Comparison of ENCODE assay signal across 9 cellular contexts in genomic region chr16:27320261-27321012, GRCh38. TPM values are rescaled to one million over a fixed set of nuclear protein-coding genes. Genes with fewer than 3 reads are reported as not detected.
DNase-seq lines count a peak whose midpoint lies in the region; ATAC-seq and TF ChIP-seq lines count a peak whose summit lies in the region.
"Had no signal": no experiment of that assay in that cellular context is flagged by ENCODE, and none has a peak within 500 bp of the region (broad histone marks: within the 10 kb centered on the region; RNA-seq: fewer than 3 reads in every experiment).

No MANE protein-coding gene starts in this region.

- BruUV-seq in PC-3 (replicated peaks; lab: Mats Ljungman, UMichigan) = no TSS peak

- no peak for ATAC-seq in PC-3
- no peak for ATAC-seq in central memory CD8-positive, alpha-beta T cell (replicated peaks; ENCODE audit: extremely low read depth, poor library complexity, severe bottlenecking)
- no peak for ATAC-seq in HG03025 (IDR thresholded peaks at IDR 0.05; ENCODE audit: low FRiP score, unreplicated experiment)
- no peak for ATAC-seq in HG03457 (IDR thresholded peaks at IDR 0.05; ENCODE audit: unreplicated experiment)

- intact Hi-C loops in CD14-positive monocyte (cut with micrococcal nuclease) (loop anchor here in 1 of 2 donors (10.0 kb wide), 1 partner anchor 84 kb away; the partner anchor contains the start of gene IL21R), PC-3 (cut with micrococcal nuclease) (no loop called here)

- peaks cover 0 to 1% (median 0%) of the 10 kb centered on the region in 3 donors for H3K27me3 Mint-ChIP-seq in CD14-positive monocyte (ENCODE audit: low read depth in 3 of 3)
- no peaks in the 10 kb centered on the region for H3K27me3 Mint-ChIP-seq in central memory CD8-positive, alpha-beta T cell

- H3K27ac Mint-ChIP-seq in CD14-positive monocyte = peak overlapping the region in 5 of 7 donors; percentile 74 to 87 (median 79)
- peak overlapping the region; percentile 96 for H3K27ac Mint-ChIP-seq in central memory CD8-positive, alpha-beta T cell (ENCODE audit: low read depth)

- H3K4me3 ChIP-seq in PC-3 (ENCODE audit: low read length) (no peak overlapping the region), neutrophil (ENCODE audit: low read depth in 1 of 2, low read length in 1 of 2) (no peak overlapping the region)

- H3K9me3 ChIP-seq in PC-3 (ENCODE audit: low read length) (no peaks in the 10 kb centered on the region), neutrophil (no peaks in the 10 kb centered on the region)

- peaks cover 95% of the 10 kb centered on the region for H3K4me1 Mint-ChIP-seq in CD14-positive monocyte
- peaks cover 91% of the 10 kb centered on the region for H3K4me1 Mint-ChIP-seq in central memory CD8-positive, alpha-beta T cell

- peaks cover 95% of the 10 kb centered on the region for H3K79me2 ChIP-seq in PC-3 (ENCODE audit: low read length)

- H3K36me3 ChIP-seq in PC-3 (ENCODE audit: low read depth, low read length) = no peaks in the 10 kb centered on the region
- H3K36me3 ChIP-seq in neutrophil = peaks cover 30% of the 10 kb centered on the region

- no peak overlapping the region for H2AFZ ChIP-seq in PC-3 (ENCODE audit: low read length)

- H3K9me2 ChIP-seq in PC-3 (replicated peaks; ENCODE audit: low read length) = no peaks in the 10 kb centered on the region

- TF ChIP-seq CTCF in CD14-positive monocyte (IDR thresholded peaks at IDR 0.05) = no peak
- TF ChIP-seq CTCF in PC-3 (conservative IDR thresholded peaks at IDR 0.05; ENCODE audit: low read depth, low read length) = no peak
- no peak for TF ChIP-seq CTCF in neutrophil (IDR thresholded peaks at IDR 0.05)

- CTCF ChIA-PET in PC-3 (lab: Charles Lee) = no interaction called here

- H3K36me3 Mint-ChIP-seq in CD14-positive monocyte = peaks cover 24 to 36% of the 10 kb centered on the region in 2 donors
- H3K36me3 Mint-ChIP-seq in central memory CD8-positive, alpha-beta T cell (ENCODE audit: insufficient read depth) = peaks cover 6% of the 10 kb centered on the region

- H3K9ac ChIP-seq in PC-3 (ENCODE audit: low read length) = no peak overlapping the region

- peaks cover under 1% of the 10 kb centered on the region for H3F3A ChIP-seq in PC-3 (ENCODE audit: low read length, unreplicated experiment)

- POLR2A ChIA-PET in PC-3 (lab: Charles Lee; ENCODE audit: unreplicated experiment) = no interaction called here

- H3K4me3 Mint-ChIP-seq in CD14-positive monocyte = peak overlapping the region in 1 of 2 donors; percentile 24
- no peak overlapping the region for H3K4me3 Mint-ChIP-seq in central memory CD8-positive, alpha-beta T cell

- H3K27me3 ChIP-seq in PC-3 (ENCODE audit: low read length) = no peaks in the 10 kb centered on the region
- no peaks in the 10 kb centered on the region for H3K27me3 ChIP-seq in neutrophil

- H3K27ac ChIP-seq in PC-3 (ENCODE audit: low read length) (peak overlapping the region; percentile 95), neutrophil (peak overlapping the region; percentile 99)

- no peaks in the 10 kb centered on the region for H4K20me1 ChIP-seq in PC-3 (ENCODE audit: low read length)

- peaks cover 0 to 2% (median 0%) of the 10 kb centered on the region in 7 donors for H3K9me3 Mint-ChIP-seq in CD14-positive monocyte
- H3K9me3 Mint-ChIP-seq in central memory CD8-positive, alpha-beta T cell = no peaks in the 10 kb centered on the region

- H3K4me1 ChIP-seq in PC-3 (ENCODE audit: insufficient read depth, low read length) (peaks cover 65% of the 10 kb centered on the region), neutrophil (ENCODE audit: control insufficient read depth in 1 of 2, insufficient read depth in 1 of 2, low read depth in 1 of 2, low read length in 1 of 2) (peaks cover 98 to 100% of the 10 kb centered on the region in 2 experiments)

- peak overlapping the region; percentile 11; the same call in 1 of the 2 replicates for H3K4me2 ChIP-seq in PC-3 (ENCODE audit: low read length)

- DNase-seq in CD14-positive monocyte (ENCODE audit: low spot score) (no peak), PC-3 (no peak), DMS153 treated with DMSO at 0.1 percent for 48 hours (lab: John Stamatoyannopoulos, UW; ENCODE audit: unreplicated experiment) (no peak), DMS 273 (lab: John Stamatoyannopoulos, UW; ENCODE audit: unreplicated experiment) (no peak)
- no peak for DNase-seq in central memory CD8-positive, alpha-beta T cell (ENCODE audit: low spot score in 2 of 2)
- DNase-seq: activated CD4-positive, alpha-beta T cell treated with anti-CD3 and anti-CD28 coated beads, Interleukin-2, amount 50 U/mL, for 1 hour had no signal

RNA-seq across cellular contexts. Expression of gene IL4R, which starts 6.7 kb away (rescaled TPM):
- 10 to 100 TPM; 25.1 to 35.6 TPM for polyA plus RNA-seq in CD14-positive monocyte
- 25.1 and 32.1 TPM in 2 replicates for total RNA-seq in PC-3 (2014; rRNA removed)

RNA-seq across cellular contexts. Expression of gene NSMCE1, which starts 51.9 kb away (rescaled TPM):
- 10 to 100 TPM; 82.6 to 85.2 TPM for polyA plus RNA-seq in CD14-positive monocyte
- total RNA-seq in PC-3 (2014; rRNA removed) = 25.9 and 32.5 TPM in 2 replicates
